In genomic region chr20:46562373-46563169, GRCh38 we compare ENCODE assay signal across 8 cellular contexts. TPM values are rescaled to one million over a fixed set of nuclear protein-coding genes. Genes with fewer than 3 reads are reported as not detected.
A peak's percentile ranks its signal among the peaks of the same experiment; 100 is the strongest.
DNase-seq lines count a peak whose midpoint lies in the region; ATAC-seq and TF ChIP-seq lines count a peak whose summit lies in the region.

No MANE protein-coding gene starts in this region.

- WGBS in suprapubic skin = 11% methylated on average over 19 of the region's 19 CpGs

- no peaks in the 10 kb centered on the region for H3K27me3 ChIP-seq in suprapubic skin

- peak; percentile 35 for DNase-seq in GM12864 (ENCODE audit: low read depth)
- peak; percentile 89 for DNase-seq in SHP77 treated with DMSO at 0.1 percent for 48 hours (lab: John Stamatoyannopoulos, UW)
- DNase-seq in activated naive CD4-positive, alpha-beta T cell (lab: John Stamatoyannopoulos, UW) = peak in 3 of 4 experiments; percentile 2 to 30 (median 25)
- DNase-seq in germinal center (ENCODE audit: low spot score) = peak; percentile 82
- peak; percentile 30 for DNase-seq in non-pigmented ciliary epithelial cell (ENCODE audit: low read depth)
- DNase-seq in suprapubic skin (ENCODE audit: low spot score in 2 of 2) = peak; percentile 85 to 89

- peak; percentile 87 for TF ChIP-seq CTCF in GM12864 (IDR thresholded peaks at IDR 0.05; ENCODE audit: low read depth, low read length, missing control alignments)
- TF ChIP-seq CTCF in suprapubic skin (IDR thresholded peaks at IDR 0.05) = peak; percentile 65 to 92

- H3K4me1 ChIP-seq in suprapubic skin = peaks cover 8% of the 10 kb centered on the region

- no peaks in the 10 kb centered on the region for H3K36me3 ChIP-seq in suprapubic skin

- H3K4me3 ChIP-seq in GM12864 (ENCODE audit: low read depth, low read length) (peak overlapping the region; percentile 50), suprapubic skin (peak overlapping the region; percentile 40)

- peak; percentile 30; the same call in 1 of the 2 replicates for TF ChIP-seq RAD21 in Ishikawa (IDR thresholded peaks at IDR 0.05; ENCODE audit: low read depth)

- no peak for TF ChIP-seq POLR2A in suprapubic skin (IDR thresholded peaks at IDR 0.05)

- ATAC-seq in GM21447 (IDR thresholded peaks at IDR 0.05; ENCODE audit: unreplicated experiment) = no peak

- TF ChIP-seq EP300 in Ishikawa (IDR thresholded peaks at IDR 0.05; ENCODE audit: borderline replicate concordance) (no peak), suprapubic skin (IDR thresholded peaks at IDR 0.05) (no peak)

- peak overlapping the region; percentile 26 for H3K27ac ChIP-seq in suprapubic skin

- no peaks in the 10 kb centered on the region for H3K9me3 ChIP-seq in suprapubic skin

TF ChIP-seq in Ishikawa, 13 proteins besides CTCF, POLR2A, EP300 and RAD21:
- TF ChIP-seq CREB1 (IDR thresholded peaks at IDR 0.05; ENCODE audit: low read depth) (no peak), FOXM1 (IDR thresholded peaks at IDR 0.05; ENCODE audit: borderline replicate concordance, low read depth) (no peak), NFIC (IDR thresholded peaks at IDR 0.05) (no peak), EGR1 (IDR thresholded peaks at IDR 0.05) (no peak), ZBTB7A (IDR thresholded peaks at IDR 0.05; ENCODE audit: low read depth) (no peak), CEBPB (IDR thresholded peaks at IDR 0.05) (no peak), TEAD4 (IDR thresholded peaks at IDR 0.05) (no peak), MAX (IDR thresholded peaks at IDR 0.05) (no peak), REST (IDR thresholded peaks at IDR 0.05; ENCODE audit: low read depth) (no peak), TCF12 (IDR thresholded peaks at IDR 0.05; ENCODE audit: low read depth) (no peak), TAF1 (IDR thresholded peaks at IDR 0.05; ENCODE audit: low read depth) (no peak), YY1 (IDR thresholded peaks at IDR 0.05; ENCODE audit: low read depth) (no peak)
- TF ChIP-seq, protein P1, sequence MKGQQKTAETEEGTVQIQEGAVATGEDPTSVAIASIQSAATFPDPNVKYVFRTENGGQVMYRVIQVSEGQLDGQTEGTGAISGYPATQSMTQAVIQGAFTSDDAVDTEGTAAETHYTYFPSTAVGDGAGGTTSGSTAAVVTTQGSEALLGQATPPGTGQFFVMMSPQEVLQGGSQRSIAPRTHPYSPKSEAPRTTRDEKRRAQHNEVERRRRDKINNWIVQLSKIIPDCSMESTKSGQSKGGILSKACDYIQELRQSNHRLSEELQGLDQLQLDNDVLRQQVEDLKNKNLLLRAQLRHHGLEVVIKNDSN (IDR thresholded peaks at IDR 0.05) = no peak

RNA-seq across cellular contexts. Expression of gene OCSTAMP, which starts 12.1 kb away (rescaled TPM):
- total RNA-seq in suprapubic skin = not detected

RNA-seq across cellular contexts. Expression of gene ZNF334, which starts 49.2 kb away (rescaled TPM):
- total RNA-seq in suprapubic skin = 1 to 10 TPM in 2 of 4 donors, under 1 TPM in 2; 0.47 to 2.6 (median 1.4) TPM

Comparison
In these comparisons a context has a peak if more than half of its experiments do, and no peak if none do; other contexts are left out.
1. DNase-seq: peak in every context shown above with its lines; median percentile 89 in SHP77 treated with DMSO at 0.1 percent for 48 hours; 87 in suprapubic skin; 82 in germinal center; 35 in GM12864; 30 in non-pigmented ciliary epithelial cell; 25 in activated naive CD4-positive, alpha-beta T cell.